In genomic region chr9:91654527-91654926, GRCh38 we compare ENCODE assay signal across 21 cellular contexts.
DNase-seq lines count a peak whose midpoint lies in the region; ATAC-seq, FAIRE-seq and TF ChIP-seq lines count a peak whose summit lies in the region.
"Had no signal": no experiment of that assay in that cellular context is flagged by ENCODE, and none has a peak within 500 bp of the region (broad histone marks: within the 10 kb centered on the region; RNA-seq: fewer than 3 reads in every experiment).

No MANE protein-coding gene starts in this region.

- H3K56ac ChIP-seq in mesendoderm (ENCODE audit: low read length), result no peak overlapping the region

- TF ChIP-seq CTCF in K562 (IDR thresholded peaks at IDR 0.05 in 2 of 3, conservative IDR thresholded peaks at IDR 0.05 in 1 of 3; ENCODE audit: insufficient read depth in 2 of 3, low read depth in 1 of 3, low read length in 3 of 3) (no peak), glutamatergic neuron (IDR thresholded peaks at IDR 0.05; ENCODE audit: partially characterized antibody, unreplicated experiment) (no peak)

- H4K5ac ChIP-seq in mesendoderm (ENCODE audit: low read length), result no peak overlapping the region

- DNase-seq in ELF-1 (ENCODE audit: low read depth, low spot score), result peak; percentile 56
- DNase-seq in K562 (ENCODE audit: extremely low read depth in 1 of 4, low spot score in 3 of 4), result no peak
- DNase-seq in islet precursor cell, result peak; percentile 75
- DNase-seq in mesendoderm, result peak; percentile 52
- no peak for DNase-seq in glutamatergic neuron
- no peak for DNase-seq in NCI-H2227 (lab: John Stamatoyannopoulos, UW; ENCODE audit: unreplicated experiment)
- DNase-seq in HuH-7 (ENCODE audit: low spot score), result no peak
- DNase-seq: ACHN; AML-193; CD4-positive, alpha-beta T cell; DMS153; DMS79; GF-D8; IMR-90; KBM-7 had no signal

- no peak overlapping the region for H2AFZ ChIP-seq in K562 (ENCODE audit: low read depth, low read length)

- FAIRE-seq in K562 (lab: Jason Lieb, UNC), result no peak
- FAIRE-seq: A204.1, H1 had no signal

- H3K36me3 Mint-ChIP-seq in glutamatergic neuron (ENCODE audit: unreplicated experiment), result no peaks in the 10 kb centered on the region

- H3K18ac ChIP-seq in mesendoderm (ENCODE audit: low read length), result no peak overlapping the region

- no peak overlapping the region for H3K4me3 ChIP-seq in K562
- no peak overlapping the region for H3K4me3 ChIP-seq in mesendoderm (ENCODE audit: low read length)
- H3K4me3 ChIP-seq: HAP-1 had no signal

- H4K8ac ChIP-seq in mesendoderm (ENCODE audit: low read depth, low read length), result no peak overlapping the region

- no peak for TF ChIP-seq POLR2A in K562 (conservative IDR thresholded peaks at IDR 0.05)

- ATAC-seq in K562, result peak; percentile 46; the same call in 1 of the 3 replicates
- no peak for ATAC-seq in activated CD4-positive, CD25-positive, alpha-beta regulatory T cell treated with anti-CD3 and anti-CD28 coated beads, Interleukin-2, amount 50 U/mL, for 24 hours

- H3K4me2 ChIP-seq in K562 (ENCODE audit: insufficient read depth, low read length), result no peak overlapping the region
- no peak overlapping the region for H3K4me2 ChIP-seq in mesendoderm (ENCODE audit: low read length)

- H2BK5ac ChIP-seq in mesendoderm (ENCODE audit: low read length), result no peak overlapping the region

- H2BK15ac ChIP-seq in mesendoderm (replicated peaks; ENCODE audit: low read depth), result no peak overlapping the region

- H3K27me3 Mint-ChIP-seq in glutamatergic neuron (ENCODE audit: unreplicated experiment), result no peaks in the 10 kb centered on the region

- no peak overlapping the region for H3K4me3 Mint-ChIP-seq in glutamatergic neuron (ENCODE audit: unreplicated experiment)
- H3K4me3 Mint-ChIP-seq: CD4-positive, alpha-beta T cell had no signal

- no peaks in the 10 kb centered on the region for H3K79me1 ChIP-seq in mesendoderm (ENCODE audit: low read length)

- no peak overlapping the region for H2BK120ac ChIP-seq in mesendoderm (ENCODE audit: low read depth, low read length)

- no peaks in the 10 kb centered on the region for H3K9me1 ChIP-seq in K562 (ENCODE audit: control insufficient read depth, insufficient read depth, low read length)

- H3K9ac ChIP-seq in K562 (ENCODE audit: insufficient read depth in 1 of 2, low read depth in 2 of 2, low read length in 2 of 2) (no peak overlapping the region), mesendoderm (ENCODE audit: low read length) (no peak overlapping the region)

- H3K4me1 ChIP-seq in K562 (replicated peaks in 1 of 2; ENCODE audit: control insufficient read depth in 2 of 2, insufficient read depth in 2 of 2, low read length in 2 of 2) (no peaks in the 10 kb centered on the region), mesendoderm (ENCODE audit: control insufficient read depth, low read depth, low read length) (no peaks in the 10 kb centered on the region)

- CTCF ChIA-PET in K562 (lab: Yijun Ruan, JAX; ENCODE audit: low intra/inter-chr PET ratio), result no interaction called here

- H3K27ac Mint-ChIP-seq in glutamatergic neuron (ENCODE audit: unreplicated experiment), result no peak overlapping the region
- H3K27ac Mint-ChIP-seq: CD4-positive, alpha-beta T cell had no signal

- no peaks in the 10 kb centered on the region for H3K79me2 ChIP-seq in K562 (ENCODE audit: control insufficient read depth, insufficient read depth, low read length)
- no peaks in the 10 kb centered on the region for H3K79me2 ChIP-seq in mesendoderm (ENCODE audit: control insufficient read depth, insufficient read depth, low read length)

- intact Hi-C loops in K562 (cut with micrococcal nuclease), result no loop called here

- H3K27ac ChIP-seq in K562 (ENCODE audit: extremely low read depth, low read depth, low read length), result no peak overlapping the region
- no peak overlapping the region for H3K27ac ChIP-seq in mesendoderm (ENCODE audit: low read depth, low read length)
- H3K27ac ChIP-seq: C4-2B, HL-60 had no signal

- H3K36me3 ChIP-seq in K562 (ENCODE audit: control insufficient read depth, insufficient read depth, low read length), result no peaks in the 10 kb centered on the region
- H3K36me3 ChIP-seq in mesendoderm (ENCODE audit: control insufficient read depth, insufficient read depth, low read length), result no peaks in the 10 kb centered on the region
- H3K36me3 ChIP-seq: HAP-1 had no signal

- no peak for TF ChIP-seq EP300 in K562 (IDR thresholded peaks at IDR 0.05; ENCODE audit: low read length)

- POLR2A ChIA-PET in K562 (lab: Yijun Ruan, JAX), result interaction anchor here (1.0 to 1.3 kb wide), 2 partner anchors 18 to 23 kb away, joined by 3 read pairs; no protein-coding TSS in a partner anchor

- in situ Hi-C loops in K562 (cut with MboI), result no loop called here

- no peaks in the 10 kb centered on the region for H3K9me3 Mint-ChIP-seq in glutamatergic neuron (ENCODE audit: unreplicated experiment)
- H3K9me3 Mint-ChIP-seq: CD4-positive, alpha-beta T cell had no signal

- H3K4ac ChIP-seq in mesendoderm (ENCODE audit: low read depth, low read length), result no peak overlapping the region

- peaks cover 9% of the 10 kb centered on the region for H3K4me1 Mint-ChIP-seq in glutamatergic neuron (ENCODE audit: low read depth, unreplicated experiment)

- H3K27me3 ChIP-seq in K562 (ENCODE audit: control insufficient read depth in 2 of 2, insufficient read depth in 2 of 2, low read length in 2 of 2) (peaks cover 8 to 32% of the 10 kb centered on the region in 2 experiments), mesendoderm (ENCODE audit: insufficient read depth, low read length, poor library complexity) (no peaks in the 10 kb centered on the region)

- no peak overlapping the region for H2AK5ac ChIP-seq in mesendoderm (ENCODE audit: low read length)

- H4K20me1 ChIP-seq in K562 (replicated peaks; ENCODE audit: control insufficient read depth, insufficient read depth, low read length), result no peaks in the 10 kb centered on the region

- no peak overlapping the region for H3K23ac ChIP-seq in mesendoderm (ENCODE audit: low read length)

- TF ChIP-seq RAD21 in K562 (CRISPR knock-in tag; conservative IDR thresholded peaks at IDR 0.05 in 1 of 2, IDR thresholded peaks at IDR 0.05 in 1 of 2), result no peak

- BruUV-seq in K562 (replicated peaks; lab: Mats Ljungman, UMichigan), result no TSS peak

- 0% methylated on average over 1 of the region's 1 CpG for WGBS in K562 (ENCODE audit: insufficient coverage, low coverage, missing lambda C conversion rate)
- WGBS in mesendoderm (ENCODE audit: extremely low coverage, insufficient coverage, low lambda C conversion rate), result no CpG with 5 or more reads among the region's 1 CpG

- H3K9me3 ChIP-seq in K562 (replicated peaks; ENCODE audit: control insufficient read depth, insufficient read depth, low read depth, low read length), result no peaks in the 10 kb centered on the region
- H3K9me3 ChIP-seq: HAP-1 had no signal

TF ChIP-seq in K562, 482 proteins besides CTCF, POLR2A, EP300 and RAD21:
- TF ChIP-seq HMG20B (CRISPR knock-in tag; IDR thresholded peaks at IDR 0.05), result no peak
TF ChIP-seq in K562: peak in this region for 0.

Comparison
In these comparisons a context has a peak if more than half of its experiments do, and no peak if none do; other contexts are left out.
1. DNase-seq: peak in ELF-1 (single experiment), islet precursor cell (single experiment) and mesendoderm (single experiment); none in K562 (0 of 4), glutamatergic neuron (single experiment), NCI-H2227 (single experiment) and HuH-7 (single experiment).